In the genomic region with DNA sequence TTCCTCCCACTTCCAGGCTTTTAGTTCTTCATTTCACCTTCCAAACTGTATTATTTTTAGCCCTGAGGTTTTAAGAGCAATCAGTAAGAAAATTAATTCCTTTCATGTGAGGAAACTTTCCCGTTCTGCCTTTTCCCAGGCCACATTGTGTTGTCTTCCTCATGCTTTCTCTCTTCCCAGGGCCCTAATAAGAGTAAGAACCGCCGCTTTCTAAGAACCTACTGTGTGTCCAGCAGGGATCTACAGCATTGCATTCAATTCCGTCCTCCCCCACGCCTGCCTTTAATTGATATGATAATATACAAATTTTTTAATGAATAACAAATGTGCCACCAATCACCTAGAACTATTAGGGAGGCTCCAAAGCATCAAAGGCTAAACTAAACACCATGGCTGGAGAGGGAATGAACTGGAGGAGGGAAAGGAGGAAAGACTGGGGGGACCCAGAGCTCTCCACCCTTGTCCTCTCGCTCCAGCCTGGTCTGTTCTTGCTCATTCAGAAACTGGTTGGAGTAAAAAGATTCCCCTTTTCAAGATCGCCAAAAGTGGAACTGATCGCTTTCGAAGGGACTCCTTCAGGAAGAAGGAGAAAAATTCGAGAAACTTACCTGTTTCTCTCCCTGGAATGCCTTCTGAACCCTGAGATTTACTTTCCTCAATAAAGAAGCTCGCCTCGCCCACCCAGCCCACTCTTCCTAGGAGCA, we compare ENCODE assay signal across 1 cellular context.
TF ChIP-seq lines count a peak whose summit lies in the region.

No MANE protein-coding gene starts in this region.

TF ChIP-seq in HEK293, 187 proteins besides CTCF, POLR2A, EP300 and RAD21 (continued from another document):
- TF ChIP-seq, protein P1, sequence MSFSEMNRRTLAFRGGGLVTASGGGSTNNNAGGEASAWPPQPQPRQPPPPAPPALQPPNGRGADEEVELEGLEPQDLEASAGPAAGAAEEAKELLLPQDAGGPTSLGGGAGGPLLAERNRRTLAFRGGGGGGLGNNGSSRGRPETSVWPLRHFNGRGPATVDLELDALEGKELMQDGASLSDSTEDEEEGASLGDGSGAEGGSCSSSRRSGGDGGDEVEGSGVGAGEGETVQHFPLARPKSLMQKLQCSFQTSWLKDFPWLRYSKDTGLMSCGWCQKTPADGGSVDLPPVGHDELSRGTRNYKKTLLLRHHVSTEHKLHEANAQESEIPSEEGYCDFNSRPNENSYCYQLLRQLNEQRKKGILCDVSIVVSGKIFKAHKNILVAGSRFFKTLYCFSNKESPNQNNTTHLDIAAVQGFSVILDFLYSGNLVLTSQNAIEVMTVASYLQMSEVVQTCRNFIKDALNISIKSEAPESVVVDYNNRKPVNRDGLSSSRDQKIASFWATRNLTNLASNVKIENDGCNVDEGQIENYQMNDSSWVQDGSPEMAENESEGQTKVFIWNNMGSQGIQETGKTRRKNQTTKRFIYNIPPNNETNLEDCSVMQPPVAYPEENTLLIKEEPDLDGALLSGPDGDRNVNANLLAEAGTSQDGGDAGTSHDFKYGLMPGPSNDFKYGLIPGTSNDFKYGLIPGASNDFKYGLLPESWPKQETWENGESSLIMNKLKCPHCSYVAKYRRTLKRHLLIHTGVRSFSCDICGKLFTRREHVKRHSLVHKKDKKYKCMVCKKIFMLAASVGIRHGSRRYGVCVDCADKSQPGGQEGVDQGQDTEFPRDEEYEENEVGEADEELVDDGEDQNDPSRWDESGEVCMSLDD (tag by site-specific recombination; IDR thresholded peaks at IDR 0.05), result no peak
- TF ChIP-seq ZBTB17 (tag by site-specific recombination; IDR thresholded peaks at IDR 0.05) (no peak), ZNF335 (tag by site-specific recombination; conservative IDR thresholded peaks at IDR 0.05) (no peak), ZNF843 (tag by site-specific recombination; IDR thresholded peaks at IDR 0.05) (no peak), ZNF707 (tag by site-specific recombination; IDR thresholded peaks at IDR 0.05) (no peak)
